Comparison of ENCODE assay signal across 1 cellular context in the genomic region with DNA sequence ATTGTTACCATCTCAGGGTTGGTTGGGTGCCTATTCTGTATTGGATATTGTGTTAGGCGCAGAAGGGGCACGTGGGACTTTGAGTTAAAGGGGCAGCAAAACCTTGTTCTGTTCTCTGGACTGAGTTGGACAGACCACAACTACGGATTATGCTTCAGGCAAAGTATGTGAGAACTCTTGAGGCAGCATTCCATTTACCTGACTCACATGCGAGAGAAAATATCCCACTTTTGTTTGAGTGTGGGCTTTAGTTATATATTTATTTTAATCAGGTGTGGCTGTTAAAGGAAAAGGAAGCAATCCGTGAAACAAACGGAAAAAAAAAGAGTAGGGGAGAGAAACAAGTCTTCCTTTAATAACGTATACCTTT.
TF ChIP-seq lines count a peak whose summit lies in the region.

No MANE protein-coding gene starts in this region.

TF ChIP-seq in GM23338, 12 proteins besides CTCF, POLR2A, EP300 and RAD21 (continued from another document):
- TF ChIP-seq, protein P1, sequence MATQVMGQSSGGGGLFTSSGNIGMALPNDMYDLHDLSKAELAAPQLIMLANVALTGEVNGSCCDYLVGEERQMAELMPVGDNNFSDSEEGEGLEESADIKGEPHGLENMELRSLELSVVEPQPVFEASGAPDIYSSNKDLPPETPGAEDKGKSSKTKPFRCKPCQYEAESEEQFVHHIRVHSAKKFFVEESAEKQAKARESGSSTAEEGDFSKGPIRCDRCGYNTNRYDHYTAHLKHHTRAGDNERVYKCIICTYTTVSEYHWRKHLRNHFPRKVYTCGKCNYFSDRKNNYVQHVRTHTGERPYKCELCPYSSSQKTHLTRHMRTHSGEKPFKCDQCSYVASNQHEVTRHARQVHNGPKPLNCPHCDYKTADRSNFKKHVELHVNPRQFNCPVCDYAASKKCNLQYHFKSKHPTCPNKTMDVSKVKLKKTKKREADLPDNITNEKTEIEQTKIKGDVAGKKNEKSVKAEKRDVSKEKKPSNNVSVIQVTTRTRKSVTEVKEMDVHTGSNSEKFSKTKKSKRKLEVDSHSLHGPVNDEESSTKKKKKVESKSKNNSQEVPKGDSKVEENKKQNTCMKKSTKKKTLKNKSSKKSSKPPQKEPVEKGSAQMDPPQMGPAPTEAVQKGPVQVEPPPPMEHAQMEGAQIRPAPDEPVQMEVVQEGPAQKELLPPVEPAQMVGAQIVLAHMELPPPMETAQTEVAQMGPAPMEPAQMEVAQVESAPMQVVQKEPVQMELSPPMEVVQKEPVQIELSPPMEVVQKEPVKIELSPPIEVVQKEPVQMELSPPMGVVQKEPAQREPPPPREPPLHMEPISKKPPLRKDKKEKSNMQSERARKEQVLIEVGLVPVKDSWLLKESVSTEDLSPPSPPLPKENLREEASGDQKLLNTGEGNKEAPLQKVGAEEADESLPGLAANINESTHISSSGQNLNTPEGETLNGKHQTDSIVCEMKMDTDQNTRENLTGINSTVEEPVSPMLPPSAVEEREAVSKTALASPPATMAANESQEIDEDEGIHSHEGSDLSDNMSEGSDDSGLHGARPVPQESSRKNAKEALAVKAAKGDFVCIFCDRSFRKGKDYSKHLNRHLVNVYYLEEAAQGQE (IDR thresholded peaks at IDR 0.05; ENCODE audit: unreplicated experiment) = no peak
